2 cellular contexts compared by ENCODE assay signal in genomic region chr6:56890683-56891429, GRCh38.
TF ChIP-seq lines count a peak whose summit lies in the region.

No MANE protein-coding gene starts in this region.

TF ChIP-seq in GM23338, 12 proteins besides CTCF, POLR2A, EP300 and RAD21:
- TF ChIP-seq ZNF462 (CRISPR knock-in tag; IDR thresholded peaks at IDR 0.05) (no peak), POLR2AphosphoS5 (IDR thresholded peaks at IDR 0.05; ENCODE audit: low read depth) (no peak), EZH2 (IDR thresholded peaks at IDR 0.05; ENCODE audit: low read depth, unreplicated experiment) (no peak), ZNF331 (CRISPR knock-in tag; IDR thresholded peaks at IDR 0.05; ENCODE audit: low read depth) (no peak), CREB1 (CRISPR knock-in tag; IDR thresholded peaks at IDR 0.05; ENCODE audit: low read depth) (no peak), NANOG (IDR thresholded peaks at IDR 0.05; ENCODE audit: borderline replicate concordance) (no peak), EZH2phosphoT487 (IDR thresholded peaks at IDR 0.05; ENCODE audit: unreplicated experiment) (no peak), REST (IDR thresholded peaks at IDR 0.05; ENCODE audit: unreplicated experiment) (no peak), STAT1 (IDR thresholded peaks at IDR 0.05; ENCODE audit: unreplicated experiment) (no peak), ZNF114 (CRISPR knock-in tag; IDR thresholded peaks at IDR 0.05) (no peak), JUNB (IDR thresholded peaks at IDR 0.05; ENCODE audit: unreplicated experiment) (no peak)
- TF ChIP-seq, protein P1, sequence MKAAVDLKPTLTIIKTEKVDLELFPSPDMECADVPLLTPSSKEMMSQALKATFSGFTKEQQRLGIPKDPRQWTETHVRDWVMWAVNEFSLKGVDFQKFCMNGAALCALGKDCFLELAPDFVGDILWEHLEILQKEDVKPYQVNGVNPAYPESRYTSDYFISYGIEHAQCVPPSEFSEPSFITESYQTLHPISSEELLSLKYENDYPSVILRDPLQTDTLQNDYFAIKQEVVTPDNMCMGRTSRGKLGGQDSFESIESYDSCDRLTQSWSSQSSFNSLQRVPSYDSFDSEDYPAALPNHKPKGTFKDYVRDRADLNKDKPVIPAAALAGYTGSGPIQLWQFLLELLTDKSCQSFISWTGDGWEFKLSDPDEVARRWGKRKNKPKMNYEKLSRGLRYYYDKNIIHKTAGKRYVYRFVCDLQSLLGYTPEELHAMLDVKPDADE (IDR thresholded peaks at IDR 0.05) = no peak

TF ChIP-seq in WTC11, 78 proteins besides CTCF, POLR2A, EP300 and RAD21 (continued from another document):
- TF ChIP-seq HMGXB4 (CRISPR knock-in tag; IDR thresholded peaks at IDR 0.05) (no peak), ATF6 (CRISPR knock-in tag; IDR thresholded peaks at IDR 0.05) (no peak), FOXJ3 (CRISPR knock-in tag; IDR thresholded peaks at IDR 0.05; ENCODE audit: borderline replicate concordance) (no peak), AR (CRISPR knock-in tag; IDR thresholded peaks at IDR 0.05) (no peak), TEAD4 (CRISPR knock-in tag; IDR thresholded peaks at IDR 0.05) (no peak), NFE2L1 (CRISPR knock-in tag; IDR thresholded peaks at IDR 0.05) (no peak), GTF2I (CRISPR knock-in tag; conservative IDR thresholded peaks at IDR 0.05) (no peak), ARID4B (CRISPR knock-in tag; IDR thresholded peaks at IDR 0.05; ENCODE audit: borderline replicate concordance) (no peak), ZNF416 (CRISPR knock-in tag; IDR thresholded peaks at IDR 0.05) (no peak), HMGA2 (CRISPR knock-in tag; IDR thresholded peaks at IDR 0.05) (no peak)
- TF ChIP-seq, protein P2, sequence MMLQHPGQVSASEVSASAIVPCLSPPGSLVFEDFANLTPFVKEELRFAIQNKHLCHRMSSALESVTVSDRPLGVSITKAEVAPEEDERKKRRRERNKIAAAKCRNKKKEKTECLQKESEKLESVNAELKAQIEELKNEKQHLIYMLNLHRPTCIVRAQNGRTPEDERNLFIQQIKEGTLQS (CRISPR knock-in tag; conservative IDR thresholded peaks at IDR 0.05) = no peak
- TF ChIP-seq, protein P3, sequence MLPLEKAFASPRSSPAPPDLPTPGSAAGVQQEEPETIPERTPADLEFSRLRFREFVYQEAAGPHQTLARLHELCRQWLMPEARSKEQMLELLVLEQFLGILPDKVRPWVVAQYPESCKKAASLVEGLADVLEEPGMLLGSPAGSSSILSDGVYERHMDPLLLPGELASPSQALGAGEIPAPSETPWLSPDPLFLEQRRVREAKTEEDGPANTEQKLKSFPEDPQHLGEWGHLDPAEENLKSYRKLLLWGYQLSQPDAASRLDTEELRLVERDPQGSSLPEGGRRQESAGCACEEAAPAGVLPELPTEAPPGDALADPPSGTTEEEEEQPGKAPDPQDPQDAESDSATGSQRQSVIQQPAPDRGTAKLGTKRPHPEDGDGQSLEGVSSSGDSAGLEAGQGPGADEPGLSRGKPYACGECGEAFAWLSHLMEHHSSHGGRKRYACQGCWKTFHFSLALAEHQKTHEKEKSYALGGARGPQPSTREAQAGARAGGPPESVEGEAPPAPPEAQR (CRISPR knock-in tag; IDR thresholded peaks at IDR 0.05) = no peak
